Comparison of ENCODE assay signal across 1 cellular context in genomic region chr11:9887492-9887891, GRCh38.
TF ChIP-seq lines count a peak whose summit lies in the region.

No MANE protein-coding gene starts in this region.

TF ChIP-seq in IMR-90, 13 proteins besides CTCF, POLR2A, EP300 and RAD21 (continued from another document):
- no peak for TF ChIP-seq ELK1 (IDR thresholded peaks at IDR 0.05; ENCODE audit: borderline replicate concordance, low read depth, low read length)
TF ChIP-seq in IMR-90: peak in this region for 1.
